1 cellular context compared by ENCODE assay signal in genomic region chr7:105012503-105013282, GRCh38.
TF ChIP-seq lines count a peak whose summit lies in the region.

No MANE protein-coding gene starts in this region.

TF ChIP-seq in GM12878, 131 proteins besides CTCF, POLR2A, EP300 and RAD21 (continued from another document):
- TF ChIP-seq YY1 (IDR thresholded peaks at IDR 0.05; ENCODE audit: low read depth, low read length) (peak; percentile 97), SRF (IDR thresholded peaks at IDR 0.05; ENCODE audit: low read depth in 2 of 2, low read length in 2 of 2) (peak in 1 of 2 experiments; percentile 23; a peak in 1 of 4 replicates), KLF5 (IDR thresholded peaks at IDR 0.05; ENCODE audit: partially characterized antibody) (peak; percentile 74), DPF2 (IDR thresholded peaks at IDR 0.05) (peak; percentile 92), IRF5 (IDR thresholded peaks at IDR 0.05; ENCODE audit: borderline replicate concordance) (no peak)
TF ChIP-seq in GM12878: peak in this region for 84.
